ENCODE assay signal across 8 cellular contexts in the genomic region with DNA sequence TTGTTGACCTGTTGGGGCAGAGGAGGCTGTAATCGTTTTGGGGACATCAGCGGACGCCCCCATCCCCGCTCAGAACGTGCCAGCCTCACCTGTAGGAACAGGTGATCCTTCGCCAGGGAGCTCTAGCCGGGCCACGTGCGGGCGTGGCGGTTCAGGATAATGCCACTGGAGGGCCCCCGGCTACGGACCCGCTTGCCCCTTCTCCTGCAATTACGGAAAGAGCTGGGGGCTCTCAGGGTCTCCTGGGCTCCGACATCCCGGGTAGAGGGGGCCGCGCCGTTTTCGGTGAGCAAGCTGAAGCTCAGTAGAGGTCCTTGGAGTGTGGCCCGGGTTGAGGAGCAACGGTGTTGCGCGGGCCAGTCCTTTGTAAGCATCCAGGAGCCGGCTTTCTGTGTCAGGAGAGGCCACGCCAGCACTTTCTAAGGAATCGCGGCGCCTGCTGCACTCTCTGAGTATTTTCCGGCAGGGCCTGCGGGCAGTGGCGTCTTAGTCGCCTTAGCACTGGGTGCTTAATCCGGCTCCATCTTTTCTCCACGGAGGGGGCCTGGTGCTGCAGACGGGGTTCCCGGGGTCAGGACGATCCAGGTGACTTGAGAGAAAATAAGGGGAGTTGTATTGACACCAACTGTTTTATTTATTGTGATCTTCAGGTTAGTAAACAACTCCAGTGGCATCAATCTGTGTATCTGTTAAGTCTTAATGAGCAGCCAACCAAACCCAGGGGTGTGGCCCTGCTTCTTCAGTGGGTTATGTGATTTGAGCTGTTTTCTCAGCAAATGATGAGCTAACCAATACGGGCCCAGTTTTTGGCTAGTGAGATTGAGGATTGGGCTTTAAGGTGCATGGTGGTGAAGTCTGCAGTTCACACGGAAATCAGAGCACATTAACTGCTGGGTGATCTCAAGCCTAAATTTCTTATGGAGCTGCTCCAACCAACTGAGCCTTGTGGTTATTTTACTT. TPM values are rescaled to one million over a fixed set of nuclear protein-coding genes. Genes with fewer than 3 reads are reported as not detected.
DNase-seq lines count a peak whose midpoint lies in the region; ATAC-seq and TF ChIP-seq lines count a peak whose summit lies in the region.

No MANE protein-coding gene starts in this region.

- peaks cover 4% of the 10 kb centered on the region for H3K36me3 Mint-ChIP-seq in CD8-positive, alpha-beta T cell
- H3K36me3 Mint-ChIP-seq in endodermal cell (ENCODE audit: low read depth), result peaks cover 4% of the 10 kb centered on the region

- WGBS in endodermal cell (ENCODE audit: insufficient coverage in 1 of 2, insufficient read length in 1 of 2), 2 experiments, result 4 to 6% methylated on average over 32 to 41 of the region's 41 CpGs
- WGBS in mesendoderm (ENCODE audit: extremely low coverage, insufficient coverage, low lambda C conversion rate), result no CpG with 5 or more reads among the region's 41 CpGs
- 15 to 30% methylated on average over 36 to 41 of the region's 41 CpGs for WGBS in tibial nerve, 2 donors

- no peak for TF ChIP-seq EP300 in tibial nerve (IDR thresholded peaks at IDR 0.05)

- no peak for TF ChIP-seq CTCF in CD8-positive, alpha-beta T cell (IDR thresholded peaks at IDR 0.05)
- TF ChIP-seq CTCF in endodermal cell (conservative IDR thresholded peaks at IDR 0.05) (peak; percentile 67), tibial nerve (IDR thresholded peaks at IDR 0.05) (peak in 2 of 5 experiments; percentile 11)

- no peak overlapping the region for H3K4ac ChIP-seq in mesendoderm (ENCODE audit: low read depth, low read length)

- POLR2A ChIA-PET in CD8-positive, alpha-beta T cell (lab: Charles Lee), result no interaction called here

- H3K27me3 ChIP-seq in CD8-positive, alpha-beta T cell (ENCODE audit: insufficient read depth, low read length), result peaks cover 17% of the 10 kb centered on the region
- H3K27me3 ChIP-seq in HUES6 (ENCODE audit: control insufficient read depth, insufficient read depth, low read length) (peaks cover 24% of the 10 kb centered on the region), endodermal cell (ENCODE audit: control insufficient read depth, insufficient read depth, low read length, poor library complexity, severe bottlenecking) (peaks cover 32% of the 10 kb centered on the region), mesendoderm (ENCODE audit: insufficient read depth, low read length, poor library complexity) (no peaks in the 10 kb centered on the region), tibial nerve (no peaks in the 10 kb centered on the region)

- H3K18ac ChIP-seq in mesendoderm (ENCODE audit: low read length), result no peak overlapping the region

- H3K4me1 ChIP-seq in CD8-positive, alpha-beta T cell (ENCODE audit: insufficient read depth, low read length), result peaks cover 15% of the 10 kb centered on the region
- H3K4me1 ChIP-seq in HUES6 (ENCODE audit: control insufficient read depth, insufficient read depth, low read length) (peaks cover 38% of the 10 kb centered on the region), endodermal cell (ENCODE audit: control insufficient read depth, insufficient read depth, low read length) (peaks cover 5% of the 10 kb centered on the region), mesendoderm (ENCODE audit: control insufficient read depth, low read depth, low read length) (peaks cover 3% of the 10 kb centered on the region), tibial nerve (peaks cover 0 to 29% (median 9%) of the 10 kb centered on the region in 4 donors)

- H3K36me3 ChIP-seq in CD8-positive, alpha-beta T cell (ENCODE audit: insufficient read depth, low read length), result no peaks in the 10 kb centered on the region
- H3K36me3 ChIP-seq in HUES6 (ENCODE audit: control insufficient read depth, insufficient read depth, low read length), result 0 out of 2 replicates have a peak, but pooled peaks cover 4% of the 10 kb centered on the region
- H3K36me3 ChIP-seq in endodermal cell (ENCODE audit: control insufficient read depth, insufficient read depth, low read length), result no peaks in the 10 kb centered on the region
- no peaks in the 10 kb centered on the region for H3K36me3 ChIP-seq in mesendoderm (ENCODE audit: control insufficient read depth, insufficient read depth, low read length)
- H3K36me3 ChIP-seq in tibial nerve, result no peaks in the 10 kb centered on the region

- no peak overlapping the region for H2BK120ac ChIP-seq in mesendoderm (ENCODE audit: low read depth, low read length)

- H3K4me3 Mint-ChIP-seq in CD8-positive, alpha-beta T cell, result peak overlapping the region; percentile 90
- H3K4me3 Mint-ChIP-seq in endodermal cell, result peak overlapping the region; percentile 68

- H3K4me3 ChIP-seq in CD8-positive, alpha-beta T cell (ENCODE audit: low read depth, low read length), result no peak overlapping the region
- peak overlapping the region; percentile 87 for H3K4me3 ChIP-seq in HUES6 (ENCODE audit: low read depth, low read length)
- H3K4me3 ChIP-seq in endodermal cell (ENCODE audit: low read length), result peak overlapping the region; percentile 76
- peak overlapping the region; percentile 62 for H3K4me3 ChIP-seq in mesendoderm (ENCODE audit: low read length)
- H3K4me3 ChIP-seq in tibial nerve, result peak overlapping the region; percentile 42 to 81 (median 66)

- no peak overlapping the region for H2BK15ac ChIP-seq in mesendoderm (replicated peaks; ENCODE audit: low read depth)

- H3K4me2 ChIP-seq in mesendoderm (ENCODE audit: low read length), result peak overlapping the region; percentile 51

- no peak overlapping the region for H2BK5ac ChIP-seq in mesendoderm (ENCODE audit: low read length)

- H3K27ac ChIP-seq in CD8-positive, alpha-beta T cell (ENCODE audit: low read depth, low read length), result no peak overlapping the region
- no peak overlapping the region for H3K27ac ChIP-seq in HUES6 (ENCODE audit: low read depth, low read length)
- H3K27ac ChIP-seq in endodermal cell (ENCODE audit: low read depth, low read length), result no peak overlapping the region
- H3K27ac ChIP-seq in mesendoderm (ENCODE audit: low read depth, low read length), result no peak overlapping the region
- peak overlapping the region in 2 of 4 donors; percentile 15 to 16 for H3K27ac ChIP-seq in tibial nerve

- H3K4me1 Mint-ChIP-seq in CD8-positive, alpha-beta T cell (ENCODE audit: low read depth), result peaks cover 17% of the 10 kb centered on the region
- peaks cover 28% of the 10 kb centered on the region for H3K4me1 Mint-ChIP-seq in endodermal cell

- peaks cover 50% of the 10 kb centered on the region for H3K27me3 Mint-ChIP-seq in CD8-positive, alpha-beta T cell (ENCODE audit: low read depth)
- peaks cover 27% of the 10 kb centered on the region for H3K27me3 Mint-ChIP-seq in endodermal cell (ENCODE audit: insufficient read depth)

- no peak for TF ChIP-seq POLR2A in tibial nerve (IDR thresholded peaks at IDR 0.05)

- peaks cover 5% of the 10 kb centered on the region for H3K79me1 ChIP-seq in mesendoderm (ENCODE audit: low read length)

- intact Hi-C loops in CD8-positive, alpha-beta T cell (cut with DNase I, micrococcal nuclease), result loop anchor here (5.0 to 10.0 kb wide), 5 partner anchors 98 to 1208 kb away; a partner anchor contains a TSS

- no peak overlapping the region for H3K23ac ChIP-seq in mesendoderm (ENCODE audit: low read length)

- CTCF ChIA-PET in CD8-positive, alpha-beta T cell (lab: Charles Lee), result interaction anchor here (0.7 to 4.2 kb wide), 6 partner anchors 11 to 280 kb away, joined by 3 to 21 read pairs (median 4); no protein-coding TSS in a partner anchor

- peak overlapping the region; percentile 52 for H3K27ac Mint-ChIP-seq in CD8-positive, alpha-beta T cell
- H3K27ac Mint-ChIP-seq in endodermal cell, result peak overlapping the region; percentile 44

- H3K56ac ChIP-seq in mesendoderm (ENCODE audit: low read length), result peak overlapping the region; percentile 89

- ATAC-seq in CD8-positive, alpha-beta T cell, result no peak
- no peak for ATAC-seq in HG03039 (IDR thresholded peaks at IDR 0.05; ENCODE audit: unreplicated experiment)

- H2AK5ac ChIP-seq in mesendoderm (ENCODE audit: low read length), result no peak overlapping the region

- no peaks in the 10 kb centered on the region for H3K9me3 ChIP-seq in CD8-positive, alpha-beta T cell (ENCODE audit: low read length)
- no peaks in the 10 kb centered on the region; the same call in 1 of the 2 replicates for H3K9me3 ChIP-seq in HUES6 (ENCODE audit: control insufficient read depth, insufficient read depth, low read depth, low read length)
- no peaks in the 10 kb centered on the region for H3K9me3 ChIP-seq in endodermal cell (ENCODE audit: control insufficient read depth, low read length)
- H3K9me3 ChIP-seq in tibial nerve, result no peaks in the 10 kb centered on the region

- H3K79me2 ChIP-seq in mesendoderm (ENCODE audit: control insufficient read depth, insufficient read depth, low read length), result peaks cover 40% of the 10 kb centered on the region

- H4K8ac ChIP-seq in mesendoderm (ENCODE audit: low read depth, low read length), result no peak overlapping the region

- H3K9ac ChIP-seq in HUES6 (ENCODE audit: low read length), result peak overlapping the region; percentile 75
- no peak overlapping the region for H3K9ac ChIP-seq in endodermal cell (ENCODE audit: extremely low read depth, low read length, poor library complexity, severe bottlenecking)
- H3K9ac ChIP-seq in mesendoderm (ENCODE audit: low read length), result peak overlapping the region; percentile 81

- H3K9me3 Mint-ChIP-seq in CD8-positive, alpha-beta T cell, result no peaks in the 10 kb centered on the region
- H3K9me3 Mint-ChIP-seq in endodermal cell, result peaks cover 5% of the 10 kb centered on the region

- DNase-seq in CD8-positive, alpha-beta T cell, result peak in 1 of 7 experiments; percentile 18
- DNase-seq in SW480 (ENCODE audit: low spot score), result peak; percentile 56
- DNase-seq in endodermal cell, result peak; percentile 89
- DNase-seq in mesendoderm, result peak; percentile 90
- DNase-seq in tibial nerve (ENCODE audit: low spot score in 2 of 2), result peak in 1 of 2 donors; percentile 33
- DNase-seq in UCSD-AML1 (lab: John Stamatoyannopoulos, UW; ENCODE audit: unreplicated experiment), result no peak

- H4K5ac ChIP-seq in mesendoderm (ENCODE audit: low read length), result no peak overlapping the region

RNA-seq across cellular contexts. Expression of a gene that starts 1.9 kb away (rescaled TPM):
- under 1 TPM; 0.19 to 0.75 TPM for total RNA-seq in CD8-positive, alpha-beta T cell
- total RNA-seq in endodermal cell (10 to 100 TPM; 15.0 to 26.0 TPM), tibial nerve (10 to 100 TPM in 1 of 4 donors, 1 to 10 TPM in 3; 4.6 to 18.3 (median 5.3) TPM)
- 31.7 TPM for polyA plus RNA-seq in endodermal cell (2013, experiment 1 of 2)
- polyA plus RNA-seq in endodermal cell (2013, experiment 2 of 2), result 26.8 TPM
- polyA plus RNA-seq in mesendoderm (2013, experiment 1 of 2), result 34.1 TPM
- 35.6 TPM for polyA plus RNA-seq in mesendoderm (2013, experiment 2 of 2)
